ENCODE assay signal across 10 cellular contexts in the genomic region with DNA sequence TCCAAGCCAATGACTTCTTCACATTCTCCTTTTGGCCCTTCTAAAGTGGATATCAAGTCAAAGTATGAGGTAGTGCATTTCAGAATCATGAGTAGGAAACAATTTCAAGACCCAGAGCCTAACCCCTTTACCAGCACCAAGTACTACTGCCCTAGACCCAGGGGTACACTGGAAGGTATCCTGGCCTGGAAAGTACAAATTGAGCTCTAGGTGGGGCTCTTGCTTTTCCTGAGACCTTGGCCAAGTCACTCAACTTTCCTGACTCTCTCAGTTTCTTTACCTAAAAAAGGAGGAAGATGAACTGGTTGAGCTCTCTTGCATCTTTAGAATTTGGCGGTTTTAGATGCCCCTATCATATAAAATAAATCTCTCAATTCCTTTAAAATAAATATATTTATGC.
DNase-seq lines count a peak whose midpoint lies in the region; ATAC-seq and TF ChIP-seq lines count a peak whose summit lies in the region.
"Had no signal": no experiment of that assay in that cellular context is flagged by ENCODE, and none has a peak within 500 bp of the region (broad histone marks: within the 10 kb centered on the region; RNA-seq: fewer than 3 reads in every experiment).

No MANE protein-coding gene starts in this region.

- H3K27me3 ChIP-seq in right lobe of liver (no peaks in the 10 kb centered on the region), osteoblast (ENCODE audit: insufficient read depth, low read length) (no peaks in the 10 kb centered on the region)

- H3K27ac ChIP-seq in right lobe of liver (no peak overlapping the region), osteoblast (ENCODE audit: low read depth, low read length) (no peak overlapping the region)

- no peak for TF ChIP-seq POLR2A in right lobe of liver (IDR thresholded peaks at IDR 0.05)

- no peak overlapping the region for H3K4me2 ChIP-seq in osteoblast (ENCODE audit: insufficient read depth, low read length)

- TF ChIP-seq CTCF in GM12864 (IDR thresholded peaks at IDR 0.05; ENCODE audit: low read depth, low read length, missing control alignments) (peak; percentile 16), astrocyte of the spinal cord (IDR thresholded peaks at IDR 0.05; ENCODE audit: low read depth, low read length) (no peak), right lobe of liver (IDR thresholded peaks at IDR 0.05) (peak; percentile 50 to 61 (median 51)), osteoblast (IDR thresholded peaks at IDR 0.05; ENCODE audit: extremely low read depth, low read depth, low read length) (no peak)

- H3K36me3 ChIP-seq in right lobe of liver = no peaks in the 10 kb centered on the region
- no peaks in the 10 kb centered on the region for H3K36me3 ChIP-seq in osteoblast (ENCODE audit: insufficient read depth, low read length)

- ATAC-seq in right lobe of liver (peak; percentile 76 to 89 (median 84)), GM21526 (IDR thresholded peaks at IDR 0.05; ENCODE audit: low FRiP score, unreplicated experiment) (no peak)

- H3K4me3 ChIP-seq in GM12864 (ENCODE audit: low read depth, low read length) (no peak overlapping the region), astrocyte of the spinal cord (ENCODE audit: low read depth, low read length) (no peak overlapping the region), right lobe of liver (no peak overlapping the region), osteoblast (ENCODE audit: insufficient read depth, low read length) (no peak overlapping the region)

- no peak overlapping the region for H2AFZ ChIP-seq in osteoblast (ENCODE audit: low read length)

- no peak for DNase-seq in GM12864 (ENCODE audit: low read depth)
- DNase-seq in NAMALWA (ENCODE audit: low spot score) = peak; percentile 41
- peak; percentile 10 for DNase-seq in astrocyte of the spinal cord (ENCODE audit: low read depth, low spot score)
- DNase-seq in right lobe of liver = no peak
- no peak for DNase-seq in osteoblast (ENCODE audit: insufficient read length, low spot score, missing footprints)
- no peak for DNase-seq in HK-2 (ENCODE audit: unreplicated experiment)
- DNase-seq: activated B cell treated with CpG ODN at 0.5 μM for 24 hours; activated naive CD8-positive, alpha-beta T cell treated with anti-CD3 and anti-CD28 coated beads for 36 hours; NCI-H526 treated with DMSO at 0.1 percent for 48 hours had no signal

- in situ Hi-C loops in astrocyte of the spinal cord (cut with HindIII; ENCODE audit: low sequenced_read_pairs) = no loop called here

- 81% methylated on average over 1 of the region's 1 CpG for WGBS in right lobe of liver (ENCODE audit: insufficient coverage, low coverage, low lambda C conversion rate, missing lambda C conversion rate)

- no peaks in the 10 kb centered on the region for H3K79me2 ChIP-seq in osteoblast (ENCODE audit: insufficient read depth, low read length)

- H3K4me1 ChIP-seq in right lobe of liver (peaks cover 0 to 14% (median 5%) of the 10 kb centered on the region in 4 donors), osteoblast (ENCODE audit: insufficient read depth, low read length) (no peaks in the 10 kb centered on the region)

- H4K20me1 ChIP-seq in osteoblast (ENCODE audit: insufficient read depth, low read length) = no peaks in the 10 kb centered on the region

- H3K9me3 ChIP-seq in right lobe of liver (no peaks in the 10 kb centered on the region), osteoblast (ENCODE audit: low read depth, low read length) (no peaks in the 10 kb centered on the region)

- intact Hi-C loops in right lobe of liver (cut with DNase I) = loop anchor here in 1 of 2 donors (10.0 kb wide), 1 partner anchor 258 kb away; no protein-coding TSS in a partner anchor

Comparison
In these comparisons a context has a peak if more than half of its experiments do, and no peak if none do; other contexts are left out.
1. DNase-seq: peak in NAMALWA (single experiment) and astrocyte of the spinal cord (single experiment); none in GM12864 (single experiment), right lobe of liver (0 of 3), osteoblast (single experiment) and HK-2 (single experiment).
2. CTCF ChIP-seq: peak in GM12864 (single experiment) and right lobe of liver (4 of 4); none in astrocyte of the spinal cord (single experiment) and osteoblast (single experiment).